8 cellular contexts compared by ENCODE assay signal in genomic region chr9:69122391-69123141, GRCh38. TPM values are rescaled to one million over a fixed set of nuclear protein-coding genes. Genes with fewer than 3 reads are reported as not detected.
DNase-seq lines count a peak whose midpoint lies in the region; ATAC-seq and TF ChIP-seq lines count a peak whose summit lies in the region.

No MANE protein-coding gene starts in this region.

- CTCF ChIA-PET in CD8-positive, alpha-beta memory T cell (lab: Charles Lee), result interaction anchor here (1.1 kb wide), 1 partner anchor 9 kb away, joined by 5 read pairs; no protein-coding TSS in a partner anchor

- no peaks in the 10 kb centered on the region for H3K9me3 Mint-ChIP-seq in CD8-positive, alpha-beta memory T cell
- no peaks in the 10 kb centered on the region for H3K9me3 Mint-ChIP-seq in naive thymus-derived CD8-positive, alpha-beta T cell

- WGBS in esophagus squamous epithelium, 2 donors, result 6 to 33% methylated on average over 17 to 23 of the region's 26 CpGs

- H3K36me3 ChIP-seq in CD8-positive, alpha-beta memory T cell (ENCODE audit: insufficient read depth, low read length), result no peaks in the 10 kb centered on the region
- H3K36me3 ChIP-seq in esophagus squamous epithelium, result no peaks in the 10 kb centered on the region

- no peaks in the 10 kb centered on the region for H3K36me3 Mint-ChIP-seq in CD8-positive, alpha-beta memory T cell
- H3K36me3 Mint-ChIP-seq in naive thymus-derived CD8-positive, alpha-beta T cell, result no peaks in the 10 kb centered on the region

- H3K9me3 ChIP-seq in CD8-positive, alpha-beta memory T cell (ENCODE audit: low read length), result no peaks in the 10 kb centered on the region
- H3K9me3 ChIP-seq in esophagus squamous epithelium, result no peaks in the 10 kb centered on the region

- POLR2A ChIA-PET in CD8-positive, alpha-beta memory T cell (lab: Charles Lee), result no interaction called here
- POLR2A ChIA-PET in naive thymus-derived CD8-positive, alpha-beta T cell (lab: Charles Lee), result no interaction called here

- H3K27ac ChIP-seq in CD8-positive, alpha-beta memory T cell (ENCODE audit: low read depth, low read length), result no peak overlapping the region
- peak overlapping the region; percentile 92 to 98 (median 96) for H3K27ac ChIP-seq in esophagus squamous epithelium

- no peaks in the 10 kb centered on the region for H3K27me3 ChIP-seq in CD8-positive, alpha-beta memory T cell (ENCODE audit: insufficient read depth, low read length, poor library complexity, severe bottlenecking)
- no peaks in the 10 kb centered on the region for H3K27me3 ChIP-seq in esophagus squamous epithelium

- H3K4me3 ChIP-seq in CD8-positive, alpha-beta memory T cell (ENCODE audit: low read length), result peak overlapping the region; percentile 66
- peak overlapping the region; percentile 77 to 91 (median 84) for H3K4me3 ChIP-seq in esophagus squamous epithelium

- H3K4me3 Mint-ChIP-seq in CD8-positive, alpha-beta memory T cell, result peak overlapping the region; percentile 85 to 95 (median 91)
- H3K4me3 Mint-ChIP-seq in naive thymus-derived CD8-positive, alpha-beta T cell, result peak overlapping the region; percentile 90 to 96 (median 94)

- DNase-seq in CD8-positive, alpha-beta memory T cell, result no peak
- DNase-seq in SK-MEL-5 (ENCODE audit: low read depth, low spot score) (peak; percentile 41), esophagus squamous epithelium (lab: John Stamatoyannopoulos, UW) (no peak), NOMO-1 treated with DMSO at 0.1 percent for 48 hours (lab: John Stamatoyannopoulos, UW; ENCODE audit: unreplicated experiment) (no peak), OCI-M2 (lab: John Stamatoyannopoulos, UW; ENCODE audit: unreplicated experiment) (no peak)
- DNase-seq in naive thymus-derived CD8-positive, alpha-beta T cell, result no peak

- peaks cover 0 to 6% of the 10 kb centered on the region in 2 donors for H3K27me3 Mint-ChIP-seq in CD8-positive, alpha-beta memory T cell
- peaks cover 0 to 2% (median 0%) of the 10 kb centered on the region in 5 donors for H3K27me3 Mint-ChIP-seq in naive thymus-derived CD8-positive, alpha-beta T cell

- H3K27ac Mint-ChIP-seq in CD8-positive, alpha-beta memory T cell, result peak overlapping the region in 1 of 8 donors; percentile 81
- peak overlapping the region in 6 of 10 donors; percentile 24 to 85 (median 58) for H3K27ac Mint-ChIP-seq in naive thymus-derived CD8-positive, alpha-beta T cell

- TF ChIP-seq CTCF in esophagus squamous epithelium (IDR thresholded peaks at IDR 0.05), result no peak

- no peak for TF ChIP-seq POLR2A in esophagus squamous epithelium (IDR thresholded peaks at IDR 0.05)

- in situ Hi-C loops in SK-MEL-5 (cut with HindIII; ENCODE audit: low pct_unique_long_range_greater_than_20kb, low sequenced_read_pairs), result no loop called here

- H3K4me1 Mint-ChIP-seq in CD8-positive, alpha-beta memory T cell, result peaks cover 4 to 20% (median 9%) of the 10 kb centered on the region in 3 donors
- H3K4me1 Mint-ChIP-seq in naive thymus-derived CD8-positive, alpha-beta T cell, result peaks cover 0 to 16% (median 12%) of the 10 kb centered on the region in 4 donors

- peaks cover 12% of the 10 kb centered on the region for H3K4me1 ChIP-seq in CD8-positive, alpha-beta memory T cell (ENCODE audit: insufficient read depth, low read length)
- peaks cover 5 to 31% (median 10%) of the 10 kb centered on the region in 3 donors for H3K4me1 ChIP-seq in esophagus squamous epithelium

- intact Hi-C loops in esophagus squamous epithelium (cut with DNase I), result no loop called here

- ATAC-seq in HG02678 (IDR thresholded peaks at IDR 0.05; ENCODE audit: unreplicated experiment) (peak; percentile 8), GM18867 (IDR thresholded peaks at IDR 0.05; ENCODE audit: unreplicated experiment) (no peak)
- peak in 1 of 2 donors; percentile 4 for ATAC-seq in naive thymus-derived CD8-positive, alpha-beta T cell

RNA-seq across cellular contexts. Expression of gene TJP2, which starts 51.5 kb away (rescaled TPM):
- 10 to 100 TPM; 19.7 to 20.8 TPM for total RNA-seq in CD8-positive, alpha-beta memory T cell
- 2.1 TPM for polyA plus RNA-seq in CD8-positive, alpha-beta memory T cell
- total RNA-seq in SK-MEL-5 (2014; rRNA removed; shearing (Covaris generic)), result 12.1 and 15.2 TPM in 2 replicates
- 19.6 and 22.1 TPM in 2 replicates for polyA plus RNA-seq in SK-MEL-5 (2015; cell fraction: cytosol; rRNA removed)
- 13.5 and 38.3 TPM in 2 replicates for polyA plus RNA-seq in SK-MEL-5 (2015; cell fraction: nucleus; rRNA removed)
- 100 to 1,000 TPM; 101 to 301 (median 152) TPM for total RNA-seq in esophagus squamous epithelium
- total RNA-seq in naive thymus-derived CD8-positive, alpha-beta T cell, result 1 to 10 TPM; 3.7 to 4.2 TPM
- polyA plus RNA-seq in naive thymus-derived CD8-positive, alpha-beta T cell, result under 1 TPM in 2 of 3 donors, not detected in 1; 0.14 to 0.77 TPM
